27 cellular contexts compared by ENCODE assay signal in genomic region chr16:5200123-5200522, GRCh38.
"Had no signal": no experiment of that assay in that cellular context is flagged by ENCODE, and none has a peak within 500 bp of the region (broad histone marks: within the 10 kb centered on the region; RNA-seq: fewer than 3 reads in every experiment).

No MANE protein-coding gene starts in this region.

- H3K4me1 Mint-ChIP-seq: immature natural killer cell; memory B cell; naive thymus-derived CD8-positive, alpha-beta T cell; stimulated activated naive B cell treated with anti-CD40 and anti-IgM and Interleukin-4, amounts not matched to agents 10 μg/mL and 1 μg/mL and 100 μg/mL, for 72 hours had no signal

- H3K36me3 ChIP-seq: left ventricle myocardium inferior, neutrophil, ovary, right atrium auricular region, stomach, thyroid gland, transverse colon, upper lobe of left lung had no signal

- H3K9me3 Mint-ChIP-seq: immature natural killer cell, nephron, neural crest cell had no signal

- H3K36me3 Mint-ChIP-seq: immature natural killer cell; stimulated activated naive B cell treated with anti-CD40 and anti-IgM and Interleukin-4, amounts not matched to agents 10 μg/mL and 1 μg/mL and 100 μg/mL, for 72 hours had no signal

- H3K27ac ChIP-seq: left ventricle myocardium inferior, neutrophil, ovary, right atrium auricular region, skin epidermis, stomach, testis, thyroid gland, transverse colon, upper lobe of left lung had no signal

- H3K4me3 ChIP-seq: left ventricle myocardium inferior, lung, ovary, right atrium auricular region, skin epidermis, stomach, testis, thyroid gland, transverse colon, upper lobe of left lung had no signal

- H3K9me3 ChIP-seq: left ventricle myocardium inferior, neutrophil, right atrium auricular region, testis, thyroid gland, transverse colon, upper lobe of left lung had no signal

- DNase-seq: hypothalamus; immature natural killer cell; kidney; left ventricle myocardium inferior; naive thymus-derived CD8-positive, alpha-beta T cell; ovary; stimulated activated CD4-positive, alpha-beta T cell treated with anti-CD3 and anti-CD28 coated beads, Interleukin-12 subunit alpha, Interleukin-12 subunit beta, amount 100 ng/mL, for 4 hours; stimulated activated CD4-positive, alpha-beta T cell treated with anti-CD3 and anti-CD28 coated beads, Interleukin-15, amount 100 ng/mL, for 24 hours; stimulated activated CD4-positive, alpha-beta T cell treated with anti-CD3 and anti-CD28 coated beads, Interleukin-2, amount 100 ng/mL, for 24 hours; stimulated activated CD4-positive, alpha-beta T cell treated with anti-CD3 and anti-CD28 coated beads, Interleukin-4, amount 100 ng/mL, for 1 hour; stimulated activated naive B cell treated with anti-CD40 and anti-IgM and Interleukin-4, amounts not matched to agents 10 μg/mL and 1 μg/mL and 100 μg/mL, for 72 hours; stimulated activated naive CD8-positive, alpha-beta T cell treated with anti-CD3 and anti-CD28 coated beads, Interleukin-15, Interleukin-2, amounts not matched to agents 100 U/mL and 50 U/mL, for 24 hours; stomach; testis; thyroid gland; transverse colon; upper lobe of left lung had no signal

- H3K27me3 ChIP-seq: neutrophil, ovary, right atrium auricular region, testis, thyroid gland, transverse colon, upper lobe of left lung had no signal

- H3K4me3 Mint-ChIP-seq: immature natural killer cell; memory B cell; naive thymus-derived CD8-positive, alpha-beta T cell; nephron; neural crest cell; stimulated activated naive B cell treated with anti-CD40 and anti-IgM and Interleukin-4, amounts not matched to agents 10 μg/mL and 1 μg/mL and 100 μg/mL, for 72 hours had no signal

- H3K4me1 ChIP-seq: left ventricle myocardium inferior, right atrium auricular region, stomach, testis, thyroid gland, transverse colon, upper lobe of left lung had no signal

- H3K27ac Mint-ChIP-seq: immature natural killer cell; memory B cell; naive thymus-derived CD8-positive, alpha-beta T cell; nephron; progenitor cell of endocrine pancreas; stimulated activated naive B cell treated with anti-CD40 and anti-IgM and Interleukin-4, amounts not matched to agents 10 μg/mL and 1 μg/mL and 100 μg/mL, for 72 hours had no signal

- ATAC-seq: naive thymus-derived CD8-positive, alpha-beta T cell; sciatic nerve; stimulated activated naive B cell treated with anti-CD40 and anti-IgM and Interleukin-4, amounts not matched to agents 10 μg/mL and 1 μg/mL and 100 μg/mL, for 72 hours; stimulated activated naive CD8-positive, alpha-beta T cell treated with anti-CD3 and anti-CD28 coated beads, Interleukin-15, Interleukin-2, amounts not matched to agents 100 U/mL and 50 U/mL, for 24 hours had no signal

- FAIRE-seq: islet of Langerhans, kidney had no signal
